ENCODE assay signal across 8 cellular contexts in genomic region chr19:54159352-54160181, GRCh38. TPM values are rescaled to one million over a fixed set of nuclear protein-coding genes. Genes with fewer than 3 reads are reported as not detected.
DNase-seq lines count a peak whose midpoint lies in the region; ATAC-seq, FAIRE-seq and TF ChIP-seq lines count a peak whose summit lies in the region.

TSS of gene LENG1 (minus strand) at chr19:54159721. CDS start at chr19:54159695, 26 bp downstream.

- peak; percentile 19 for TF ChIP-seq CTCF in CD14-positive monocyte (IDR thresholded peaks at IDR 0.05)
- peak; percentile 68 for TF ChIP-seq CTCF in HepG2 (CRISPR knock-in tag; IDR thresholded peaks at IDR 0.05)

- peaks cover 28 to 36% of the 10 kb centered on the region in 2 donors for H3K36me3 Mint-ChIP-seq in CD14-positive monocyte

- H3K4me3 ChIP-seq in HepG2 (replicated peaks in 1 of 3; ENCODE audit: insufficient read depth in 1 of 3, low read depth in 2 of 3, low read length in 3 of 3) = peak within 1 kb of the TSS; percentile 75 to 93 (median 80)

- H3K9me3 ChIP-seq in HepG2 (ENCODE audit: low read length) = no peaks in the 10 kb centered on the region

- TF ChIP-seq RAD21 in HepG2 (CRISPR knock-in tag; IDR thresholded peaks at IDR 0.05) = 0 out of 2 replicates have a peak, but pooled peaks have one; percentile 35

- peak; percentile 98 for FAIRE-seq in HepG2 (lab: Jason Lieb, UNC)

- peak within 1 kb of the TSS; percentile 97 for H3K4me2 ChIP-seq in HepG2 (ENCODE audit: low read depth, low read length)

- peaks cover 9 to 33% of the 10 kb centered on the region in 2 experiments for H3K36me3 ChIP-seq in HepG2 (replicated peaks in 1 of 2; ENCODE audit: control insufficient read depth in 1 of 2, insufficient read depth in 2 of 2, low read length in 2 of 2)

- peak within 1 kb of the TSS; percentile 96 to 99 (median 98) for H3K27ac Mint-ChIP-seq in CD14-positive monocyte

- under 1% methylated on average over 41 of the region's 72 CpGs for WGBS in HepG2 (ENCODE audit: low lambda C conversion rate)

- BruUV-seq in HepG2 (replicated peaks; lab: Mats Ljungman, UMichigan) = no TSS peak

- H3K79me2 ChIP-seq in HepG2 (ENCODE audit: insufficient read depth, low read length) = peaks cover 13% of the 10 kb centered on the region

- TF ChIP-seq EP300 in HepG2 (IDR thresholded peaks at IDR 0.05; ENCODE audit: low read depth in 2 of 2, low read length in 2 of 2) (no peak; a peak in 1 of 4 replicates), HepG2 (CRISPR knock-in tag; IDR thresholded peaks at IDR 0.05; ENCODE audit: borderline replicate concordance) (no peak)

- CTCF ChIA-PET in HepG2 (lab: Yijun Ruan, JAX; ENCODE audit: low intra/inter-chr PET ratio, low total read pairs) = no interaction called here

- POLR2A ChIA-PET in HepG2 (lab: Yijun Ruan, JAX) = interaction anchor here (0.9 to 3.2 kb wide), 9 partner anchors 9 to 50 kb away, joined by 3 to 48 read pairs (median 7); partner anchors contain the start of genes CNOT3, MBOAT7, PRPF31 and RPS9

- H3K4me1 Mint-ChIP-seq in CD14-positive monocyte = peaks cover 60% of the 10 kb centered on the region

- in situ Hi-C loops in HepG2 (cut with HindIII; ENCODE audit: extremely low pct_ligation_motif_present, low pct_unique_long_range_greater_than_20kb) = no loop called here

- peaks cover 13% of the 10 kb centered on the region for H3K4me1 ChIP-seq in HepG2 (ENCODE audit: insufficient read depth, low read length)

- no peaks in the 10 kb centered on the region; a peak in 1 of 5 replicates for H3K27me3 ChIP-seq in HepG2 (ENCODE audit: control insufficient read depth in 1 of 2, insufficient read depth in 2 of 2, low read length in 2 of 2)

- peak within 1 kb of the TSS; percentile 88 for H3K9ac ChIP-seq in HepG2 (ENCODE audit: insufficient read depth, low read depth, low read length)

- peaks cover 0 to 15% (median 7%) of the 10 kb centered on the region in 3 donors for H3K27me3 Mint-ChIP-seq in CD14-positive monocyte (ENCODE audit: low read depth in 3 of 3)

- H3K27ac ChIP-seq in HepG2 (ENCODE audit: extremely low read length, insufficient read depth, low read length) = peak within 1 kb of the TSS; percentile 90

- peak within 1 kb of the TSS; percentile 88 to 95 for H3K4me3 Mint-ChIP-seq in CD14-positive monocyte

- H3K9me3 Mint-ChIP-seq in CD14-positive monocyte = peaks cover 0 to 2% (median 0%) of the 10 kb centered on the region in 7 donors

- no peaks in the 10 kb centered on the region for H4K20me1 ChIP-seq in HepG2 (ENCODE audit: insufficient read depth, low read length)

- peak; percentile 47 to 62; a peak in 2 of 4 replicates for TF ChIP-seq POLR2A in HepG2 (IDR thresholded peaks at IDR 0.05; ENCODE audit: insufficient read depth in 1 of 2, low read depth in 2 of 2, low read length in 2 of 2)

- ATAC-seq in GM19372 (IDR thresholded peaks at IDR 0.05; ENCODE audit: low read depth, unreplicated experiment) (peak; percentile 95), HG03558 (IDR thresholded peaks at IDR 0.05; ENCODE audit: extremely low read depth, unreplicated experiment) (peak; percentile 82), HepG2 (peak; percentile 94)

- peak within 1 kb of the TSS; percentile 85 for H2AFZ ChIP-seq in HepG2 (ENCODE audit: low read length)

- intact Hi-C loops in CD14-positive monocyte (cut with micrococcal nuclease) (loop anchor here (1.0 to 2.0 kb wide), 3 partner anchors 22 to 31 kb away; partner anchors contain the start of genes CNOT3 (in 2 of the 2) and TSEN34 (in 1 of the 2)), HepG2 (cut with micrococcal nuclease; ENCODE audit: unreplicated experiment) (loop anchor here (1.0 to 2.0 kb wide), 2 partner anchors 27 to 71 kb away; no protein-coding TSS in a partner anchor)

- DNase-seq in CD14-positive monocyte (ENCODE audit: low spot score) = peak; percentile 100
- peak; percentile 100 for DNase-seq in NCI-H748 (lab: John Stamatoyannopoulos, UW; ENCODE audit: unreplicated experiment)
- DNase-seq in activated CD4-positive, alpha-beta T cell treated with anti-CD3 and anti-CD28 coated beads, Interleukin-2, amount 50 U/mL, for 4 hours = peak; percentile 98 to 99
- peak; percentile 100 for DNase-seq in dermis microvascular lymphatic vessel endothelial cell (ENCODE audit: low read depth in 2 of 2)
- DNase-seq in HepG2 (ENCODE audit: low spot score) = peak; percentile 100
- DNase-seq in stimulated activated CD4-positive, alpha-beta T cell treated with anti-CD3 and anti-CD28 coated beads, Interleukin-4, amount 100 ng/mL, for 1 hour = peak; percentile 95

TF ChIP-seq in HepG2, 621 proteins besides CTCF, POLR2A, EP300 and RAD21 (continues in another document):
- TF ChIP-seq MYC (CRISPR knock-in tag; IDR thresholded peaks at IDR 0.05; ENCODE audit: borderline replicate concordance) = peak; percentile 71; the same call in 1 of the 2 replicates
- TF ChIP-seq CC2D1A (CRISPR knock-in tag; IDR thresholded peaks at IDR 0.05) = no peak
- no peak for TF ChIP-seq KIAA2018 (CRISPR knock-in tag; IDR thresholded peaks at IDR 0.05; ENCODE audit: borderline replicate concordance)

RNA-seq across cellular contexts. Expression of gene LENG1, which starts in this region (rescaled TPM):
- polyA plus RNA-seq in CD14-positive monocyte = 1 to 10 TPM; 4.2 to 5.4 TPM
- total RNA-seq in dermis microvascular lymphatic vessel endothelial cell = 4.4 TPM in 2 replicates
- total RNA-seq in HepG2 (2016; rRNA removed; fragmentation: Illumina TruSeq; extraction: Trizol) = 3.8 and 4.0 TPM in 2 replicates
- 1.9 and 2.2 TPM in 2 replicates for total RNA-seq in HepG2 (2016; cell fraction: cytosol; rRNA removed; fragmentation: Illumina TruSeq; extraction: Trizol; ENCODE audit: low read depth)
- 4.3 and 4.8 TPM in 2 replicates for total RNA-seq in HepG2 (2016; cell fraction: insoluble cytoplasmic fraction; rRNA removed; fragmentation: Illumina TruSeq; extraction: Trizol)
- 1.6 and 1.8 TPM in 2 replicates for total RNA-seq in HepG2 (2016; cell fraction: membrane; rRNA removed; fragmentation: Illumina TruSeq; extraction: Trizol)
- total RNA-seq in HepG2 (2016; cell fraction: nucleus; rRNA removed; fragmentation: Illumina TruSeq; extraction: Trizol) = 2.2 and 2.7 TPM in 2 replicates
- polyA plus RNA-seq in HepG2 (2011; rRNA removed) = 1.8 and 2.0 TPM in 2 replicates
- polyA plus RNA-seq in HepG2 (2011; cell fraction: cytosol; rRNA removed) = 2.1 and 2.4 TPM in 2 replicates
- 1.8 and 2.0 TPM in 2 replicates for polyA plus RNA-seq in HepG2 (2011; cell fraction: nucleus; rRNA removed)
- 2.6 TPM in 2 replicates for polyA plus RNA-seq in HepG2 (2012)
- 1.6 TPM in 2 replicates for polyA plus RNA-seq in HepG2 (2016; cell fraction: cytosol; fragmentation: Illumina TruSeq; extraction: Trizol; ENCODE audit: low read depth)
- polyA plus RNA-seq in HepG2 (2016; cell fraction: insoluble cytoplasmic fraction; fragmentation: Illumina TruSeq; extraction: Trizol; ENCODE audit: low read depth) = 4.4 and 4.9 TPM in 2 replicates
- polyA plus RNA-seq in HepG2 (2016; cell fraction: membrane; fragmentation: Illumina TruSeq; extraction: Trizol; ENCODE audit: low read depth) = 1.0 TPM in 2 replicates
- polyA plus RNA-seq in HepG2 (2016; cell fraction: nucleus; fragmentation: Illumina TruSeq; extraction: Trizol; ENCODE audit: insufficient read depth, low read depth) = 2.7 and 3.1 TPM in 2 replicates
- 0.40 and 0.48 TPM in 2 replicates for polyA minus RNA-seq in HepG2 (2011; rRNA and poly(A)+ RNA removed; ENCODE audit: low replicate concordance)
- polyA minus RNA-seq in HepG2 (2011; cell fraction: cytosol; rRNA and poly(A)+ RNA removed) = 0.79 and 1.1 TPM in 2 replicates
- 1.7 and 1.9 TPM in 2 replicates for polyA minus RNA-seq in HepG2 (2011; cell fraction: nucleus; rRNA and poly(A)+ RNA removed)

Comparison
In these comparisons a context has a peak if more than half of its experiments do, and no peak if none do; other contexts are left out.
1. Peak in every context shown above with its lines: DNase-seq, ATAC-seq, H3K4me3 ChIP-seq and H3K27ac ChIP-seq.